In the genomic region with DNA sequence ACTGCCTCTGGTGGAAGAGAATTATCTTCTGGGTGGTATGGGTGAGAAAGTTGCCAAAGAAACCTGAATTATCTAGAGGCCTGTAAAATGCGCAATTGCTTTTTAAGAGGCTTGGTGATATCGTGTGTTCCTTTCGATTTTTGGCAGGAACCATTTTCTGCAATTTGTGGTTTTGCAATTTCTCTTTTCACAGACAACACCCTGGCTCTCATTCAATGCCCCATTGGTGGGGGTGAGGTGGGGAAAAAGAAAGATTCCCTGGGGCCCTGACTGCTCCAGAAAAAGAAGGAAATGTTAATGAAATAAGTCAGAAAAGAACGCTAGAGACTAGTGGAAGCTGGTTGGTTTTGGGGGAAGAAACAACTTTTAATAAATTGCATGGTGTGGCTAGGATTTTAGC, we compare ENCODE assay signal across 14 cellular contexts.
DNase-seq lines count a peak whose midpoint lies in the region; ATAC-seq and TF ChIP-seq lines count a peak whose summit lies in the region.
"Had no signal": no experiment of that assay in that cellular context is flagged by ENCODE, and none has a peak within 500 bp of the region (broad histone marks: within the 10 kb centered on the region; RNA-seq: fewer than 3 reads in every experiment).

No MANE protein-coding gene starts in this region.

- H3K4me3 ChIP-seq in left ventricle myocardium inferior (no peak overlapping the region), fibroblast of the aortic adventitia (ENCODE audit: low read depth, low read length) (no peak overlapping the region)
- H3K4me3 ChIP-seq: thoracic aorta had no signal

- no peaks in the 10 kb centered on the region for H3K4me1 Mint-ChIP-seq in activated CD8-positive, alpha-beta memory T cell treated with anti-CD3 and anti-CD28 coated beads, Interleukin-2, amount 10 ng/mL, durations not matched to agents 7 days and 5 days
- H3K4me1 Mint-ChIP-seq: nephron progenitor cell had no signal

- intact Hi-C loops in left ventricle myocardium superior (cut with micrococcal nuclease) = loop anchor here (10.0 kb wide), 1 partner anchor 86 kb away; no protein-coding TSS in a partner anchor
- intact Hi-C loops in left ventricle myocardium inferior (cut with micrococcal nuclease) = no loop called here

- H3K27ac Mint-ChIP-seq in activated CD8-positive, alpha-beta memory T cell treated with anti-CD3 and anti-CD28 coated beads, Interleukin-2, amount 10 ng/mL, durations not matched to agents 7 days and 5 days = no peak overlapping the region
- H3K27ac Mint-ChIP-seq: nephron progenitor cell had no signal

- H3K27me3 Mint-ChIP-seq in activated CD8-positive, alpha-beta memory T cell treated with anti-CD3 and anti-CD28 coated beads, Interleukin-2, amount 10 ng/mL, durations not matched to agents 7 days and 5 days = no peaks in the 10 kb centered on the region

- no peaks in the 10 kb centered on the region for H3K36me3 Mint-ChIP-seq in activated CD8-positive, alpha-beta memory T cell treated with anti-CD3 and anti-CD28 coated beads, Interleukin-2, amount 10 ng/mL, durations not matched to agents 7 days and 5 days

- peaks cover 7% of the 10 kb centered on the region for H3K9me3 ChIP-seq in left ventricle myocardium inferior (replicated peaks)
- H3K9me3 ChIP-seq: thoracic aorta had no signal

- no peaks in the 10 kb centered on the region for H3K4me1 ChIP-seq in left ventricle myocardium inferior

- peak; percentile 51 for ATAC-seq in left ventricle myocardium superior
- ATAC-seq in activated CD8-positive, alpha-beta memory T cell treated with anti-CD3 and anti-CD28 coated beads, Interleukin-2, amount 10 ng/mL, durations not matched to agents 7 days and 5 days = no peak

- H3K9me3 Mint-ChIP-seq in activated CD8-positive, alpha-beta memory T cell treated with anti-CD3 and anti-CD28 coated beads, Interleukin-2, amount 10 ng/mL, durations not matched to agents 7 days and 5 days (ENCODE audit: low read depth) = no peaks in the 10 kb centered on the region

- CTCF ChIA-PET in activated CD8-positive, alpha-beta memory T cell treated with anti-CD3 and anti-CD28 coated beads, Interleukin-2, amount 10 ng/mL, durations not matched to agents 7 days and 5 days (lab: Charles Lee) = no interaction called here

- H3K36me3 ChIP-seq in left ventricle myocardium inferior = no peaks in the 10 kb centered on the region
- H3K36me3 ChIP-seq: thoracic aorta had no signal

- H3K27ac ChIP-seq in left ventricle myocardium inferior (replicated peaks) = no peak overlapping the region
- H3K27ac ChIP-seq: thoracic aorta had no signal

- no peak for DNase-seq in left ventricle myocardium superior
- no peak for DNase-seq in left ventricle myocardium inferior
- DNase-seq in OCI-M1 (lab: John Stamatoyannopoulos, UW) = peak; percentile 48
- DNase-seq in fibroblast of the aortic adventitia (ENCODE audit: low read depth) = peak; percentile 91
- no peak for DNase-seq in NCI-H526 treated with DMSO at 0.1 percent for 48 hours (lab: John Stamatoyannopoulos, UW)
- DNase-seq in NCI-H1694 (lab: John Stamatoyannopoulos, UW) = no peak
- no peak for DNase-seq in activated CD8-positive, alpha-beta memory T cell treated with anti-CD3 and anti-CD28 coated beads, Interleukin-2, amount 10 ng/mL, durations not matched to agents 7 days and 5 days
- DNase-seq in NCI-H2107 (lab: John Stamatoyannopoulos, UW) = no peak
- DNase-seq: activated naive CD4-positive, alpha-beta T cell; effector CD8-positive, alpha-beta T cell; nephron progenitor cell; retina; stimulated activated CD8-positive, alpha-beta memory T cell treated with anti-CD3 and anti-CD28 coated beads, Interleukin-4, amount 100 ng/mL, for 48 hours had no signal

- TF ChIP-seq CTCF in left ventricle myocardium inferior (IDR thresholded peaks at IDR 0.05; ENCODE audit: borderline replicate concordance) (no peak), fibroblast of the aortic adventitia (IDR thresholded peaks at IDR 0.05; ENCODE audit: insufficient read depth, low read length) (no peak)

- no peak overlapping the region for H3K4me3 Mint-ChIP-seq in activated CD8-positive, alpha-beta memory T cell treated with anti-CD3 and anti-CD28 coated beads, Interleukin-2, amount 10 ng/mL, durations not matched to agents 7 days and 5 days
- H3K4me3 Mint-ChIP-seq: nephron progenitor cell had no signal

- H3K27me3 ChIP-seq in left ventricle myocardium inferior (ENCODE audit: low read depth) = no peaks in the 10 kb centered on the region

Comparison
In these comparisons a context has a peak if more than half of its experiments do, and no peak if none do; other contexts are left out.
1. DNase-seq: peak in OCI-M1 (single experiment) and fibroblast of the aortic adventitia (single experiment); none in left ventricle myocardium superior (single experiment), left ventricle myocardium inferior (single experiment), NCI-H526 treated with DMSO at 0.1 percent for 48 hours (single experiment), NCI-H1694 (single experiment), activated CD8-positive, alpha-beta memory T cell treated with anti-CD3 and anti-CD28 coated beads, Interleukin-2, amount 10 ng/mL, durations not matched to agents 7 days and 5 days (single experiment) and NCI-H2107 (single experiment).